25 cellular contexts compared by ENCODE assay signal in the genomic region with DNA sequence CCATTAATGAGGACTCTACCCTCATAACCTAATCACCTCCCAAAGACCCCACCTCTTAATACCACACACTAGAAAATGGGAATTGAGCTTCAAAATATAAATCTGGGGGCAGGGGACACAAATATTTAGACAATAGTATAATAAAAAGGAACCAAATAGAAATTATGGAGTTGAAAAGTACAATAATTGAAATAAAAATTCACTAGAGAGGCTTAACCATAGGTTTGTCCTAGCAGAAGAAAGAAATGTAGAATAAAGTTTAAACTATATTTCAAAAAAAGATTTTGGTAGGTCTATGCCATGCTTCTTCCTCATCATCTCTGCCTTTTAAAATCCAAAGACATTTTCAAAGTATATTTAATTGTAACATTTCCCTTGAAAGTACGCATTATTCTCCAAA. TPM values are rescaled to one million over a fixed set of nuclear protein-coding genes. Genes with fewer than 3 reads are reported as not detected.
"Had no signal": no experiment of that assay in that cellular context is flagged by ENCODE, and none has a peak within 500 bp of the region (broad histone marks: within the 10 kb centered on the region; RNA-seq: fewer than 3 reads in every experiment).

No MANE protein-coding gene starts in this region.

- DNase-seq: hypothalamus; immature natural killer cell; kidney; left colon; left lung; lower lobe of right lung; mammary epithelial cell; mesendoderm; naive thymus-derived CD4-positive, alpha-beta T cell; ovary; right lobe of liver; stimulated activated CD4-positive, alpha-beta T cell treated with anti-CD3 and anti-CD28 coated beads, Interleukin-1b, Interleukin-23, amount 100 ng/mL, for 48 hours; stimulated activated CD4-positive, alpha-beta T cell treated with anti-CD3 and anti-CD28 coated beads, Interleukin-2, amount 100 ng/mL, for 48 hours; stimulated activated CD4-positive, alpha-beta T cell treated with anti-CD3 and anti-CD28 coated beads, Interleukin-4, amount 100 ng/mL, for 4 hours; stimulated activated CD8-positive, alpha-beta memory T cell treated with anti-CD3 and anti-CD28 coated beads, Interleukin-4, amount 100 ng/mL, for 48 hours; stimulated activated naive CD4-positive, alpha-beta T cell; tibial artery; trophoblast cell; upper lobe of right lung had no signal

- H3K27ac Mint-ChIP-seq: immature natural killer cell; mesothelial cell of epicardium; progenitor cell of endocrine pancreas; stimulated activated naive CD8-positive, alpha-beta T cell treated with anti-CD3 and anti-CD28 coated beads, Interleukin-15, Interleukin-2, amounts not matched to agents 100 ng/mL and 50 ng/mL, for 24 hours had no signal

- H3K27me3 Mint-ChIP-seq: natural killer cell treated with Interleukin-12 subunit alpha and Interleukin-12 subunit beta and Interleukin-15 and Interleukin-18, amount 100 ng/mL, for 72 hours; stimulated activated naive CD8-positive, alpha-beta T cell treated with anti-CD3 and anti-CD28 coated beads, Interleukin-15, Interleukin-2, amounts not matched to agents 100 ng/mL and 50 ng/mL, for 24 hours had no signal

- ATAC-seq: left colon; left lung; lower lobe of right lung; naive thymus-derived CD4-positive, alpha-beta T cell; natural killer cell treated with Interleukin-12 subunit alpha and Interleukin-12 subunit beta and Interleukin-15 and Interleukin-18, amount 100 ng/mL, for 72 hours; right lobe of liver; upper lobe of right lung had no signal

- H3K36me3 Mint-ChIP-seq: mesothelial cell of epicardium had no signal

- H3K4me3 Mint-ChIP-seq: immature natural killer cell; mesothelial cell of epicardium; naive thymus-derived CD4-positive, alpha-beta T cell; natural killer cell treated with Interleukin-12 subunit alpha and Interleukin-12 subunit beta and Interleukin-15 and Interleukin-18, amount 100 ng/mL, for 72 hours; stimulated activated naive CD8-positive, alpha-beta T cell treated with anti-CD3 and anti-CD28 coated beads, Interleukin-15, Interleukin-2, amounts not matched to agents 100 ng/mL and 50 ng/mL, for 24 hours had no signal

RNA-seq across cellular contexts. Expression of gene HLA-DQA1, which starts 19.5 kb away (rescaled TPM):
- total RNA-seq: mammary epithelial cell, mesothelial cell of epicardium, progenitor cell of endocrine pancreas, pulmonary artery endothelial cell, renal cortical epithelial cell had no signal

RNA-seq across cellular contexts. Expression of gene HLA-DRB1, which starts 28.1 kb away (rescaled TPM):
- total RNA-seq: pulmonary artery endothelial cell had no signal

RNA-seq across cellular contexts. Expression of gene HLA-DQB1, which starts 48.7 kb away (rescaled TPM):
- total RNA-seq: pulmonary artery endothelial cell had no signal
